19 cellular contexts compared by ENCODE assay signal in the genomic region with DNA sequence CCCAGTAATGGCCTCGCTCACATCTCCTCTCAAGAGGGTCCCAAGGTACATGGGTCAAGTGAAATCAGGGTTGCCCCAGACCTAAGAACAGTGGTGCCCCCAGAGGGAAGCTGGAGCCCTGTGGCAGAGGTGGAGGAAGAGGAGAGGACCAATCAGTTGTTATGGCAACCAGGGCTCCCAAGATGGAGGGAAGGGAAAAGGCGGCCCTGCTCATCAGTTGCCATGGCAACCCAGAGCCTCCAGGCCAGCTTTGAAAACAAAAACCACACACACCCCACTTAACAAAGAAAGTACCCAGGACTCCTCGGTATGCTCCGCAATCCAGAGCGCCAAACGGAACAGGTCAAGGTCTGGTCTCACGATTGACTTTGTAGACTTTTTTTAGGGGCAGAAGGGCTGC. TPM values are rescaled to one million over a fixed set of nuclear protein-coding genes. Genes with fewer than 3 reads are reported as not detected.
DNase-seq lines count a peak whose midpoint lies in the region; ATAC-seq and TF ChIP-seq lines count a peak whose summit lies in the region.
"Had no signal": no experiment of that assay in that cellular context is flagged by ENCODE, and none has a peak within 500 bp of the region (broad histone marks: within the 10 kb centered on the region; RNA-seq: fewer than 3 reads in every experiment).

No MANE protein-coding gene starts in this region.

- peaks cover 37% of the 10 kb centered on the region for H3K27me3 Mint-ChIP-seq in nephron progenitor cell (ENCODE audit: low read depth, poor library complexity)

- peaks cover 0 to 40% of the 10 kb centered on the region in 2 donors for H3K27me3 ChIP-seq in left lung
- H3K27me3 ChIP-seq: uterus had no signal

- ATAC-seq in left lung (no peak), GM21447 (IDR thresholded peaks at IDR 0.05; ENCODE audit: unreplicated experiment) (no peak), mucosa of descending colon (no peak)
- ATAC-seq: activated T-cell treated with anti-CD3 and anti-CD28 coated beads, Interleukin-2, amount 50 U/mL, for 72 hours; gastroesophageal sphincter had no signal

- H3K4me1 Mint-ChIP-seq in nephron progenitor cell = peaks cover 5% of the 10 kb centered on the region
- H3K4me1 Mint-ChIP-seq: activated naive CD8-positive, alpha-beta T cell treated with anti-CD3 and anti-CD28 coated beads for 36 hours had no signal

- no peak overlapping the region for H3K27ac Mint-ChIP-seq in nephron progenitor cell
- H3K27ac Mint-ChIP-seq: activated naive CD8-positive, alpha-beta T cell treated with anti-CD3 and anti-CD28 coated beads for 36 hours; activated T-cell treated with anti-CD3 and anti-CD28 coated beads, Interleukin-2, amount 50 U/mL, for 72 hours had no signal

- intact Hi-C loops in left lung (cut with DNase I) = no loop called here
- intact Hi-C loops in mucosa of descending colon (cut with DNase I, micrococcal nuclease) = no loop called here

- H3K9me3 ChIP-seq in left lung (no peaks in the 10 kb centered on the region), mucosa of descending colon (no peaks in the 10 kb centered on the region)
- H3K9me3 ChIP-seq: breast epithelium, gastroesophageal sphincter, left ventricle myocardium inferior, uterus had no signal

- H3K4me1 ChIP-seq in left lung = no peaks in the 10 kb centered on the region
- no peaks in the 10 kb centered on the region for H3K4me1 ChIP-seq in mucosa of descending colon (ENCODE audit: low read depth)
- H3K4me1 ChIP-seq: breast epithelium, uterus had no signal

- no peak for TF ChIP-seq CTCF in nephron progenitor cell (IDR thresholded peaks at IDR 0.05)
- TF ChIP-seq CTCF in left lung (IDR thresholded peaks at IDR 0.05) = no peak
- no peak for TF ChIP-seq CTCF in mucosa of descending colon (IDR thresholded peaks at IDR 0.05)

- H3K36me3 ChIP-seq in left lung (no peaks in the 10 kb centered on the region), mucosa of descending colon (ENCODE audit: low read depth) (no peaks in the 10 kb centered on the region)
- H3K36me3 ChIP-seq: breast epithelium, gastroesophageal sphincter, left ventricle myocardium inferior, uterus had no signal

- H3K9me3 Mint-ChIP-seq in nephron progenitor cell = no peaks in the 10 kb centered on the region
- H3K9me3 Mint-ChIP-seq: activated naive CD8-positive, alpha-beta T cell treated with anti-CD3 and anti-CD28 coated beads for 36 hours; activated T-cell treated with anti-CD3 and anti-CD28 coated beads, Interleukin-2, amount 50 U/mL, for 72 hours had no signal

- H3K4me3 Mint-ChIP-seq in nephron progenitor cell = no peak overlapping the region
- H3K4me3 Mint-ChIP-seq: activated naive CD8-positive, alpha-beta T cell treated with anti-CD3 and anti-CD28 coated beads for 36 hours; activated T-cell treated with anti-CD3 and anti-CD28 coated beads, Interleukin-2, amount 50 U/mL, for 72 hours had no signal

- H3K27ac ChIP-seq in left lung = no peak overlapping the region
- H3K27ac ChIP-seq: breast epithelium, gastroesophageal sphincter, left ventricle myocardium inferior, parathyroid adenoma, uterus had no signal

- H3K4me3 ChIP-seq in left lung (no peak overlapping the region), mucosa of descending colon (no peak overlapping the region)
- H3K4me3 ChIP-seq: breast epithelium, gastroesophageal sphincter, left ventricle myocardium inferior, uterus had no signal

- H3K36me3 Mint-ChIP-seq in nephron progenitor cell (ENCODE audit: low read depth) = no peaks in the 10 kb centered on the region
- H3K36me3 Mint-ChIP-seq: activated naive CD8-positive, alpha-beta T cell treated with anti-CD3 and anti-CD28 coated beads for 36 hours had no signal

- DNase-seq in COR-L47 (lab: John Stamatoyannopoulos, UW) (peak; percentile 41), M059J (ENCODE audit: low read depth) (peak; percentile 18), astrocyte of the hippocampus (ENCODE audit: low read depth, low spot score) (peak; percentile 9), nephron progenitor cell (peak; percentile 23), COLO668 (lab: John Stamatoyannopoulos, UW; ENCODE audit: unreplicated experiment) (no peak), left lung (no peak), mucosa of descending colon (no peak)
- DNase-seq: activated naive CD8-positive, alpha-beta T cell treated with anti-CD3 and anti-CD28 coated beads for 36 hours; activated T-cell treated with anti-CD3 and anti-CD28 coated beads, Interleukin-2, amount 50 U/mL, for 72 hours; left ventricle myocardium inferior; NCI-H1436 treated with DMSO at 0.1 percent for 48 hours; NCI-H510A; stimulated activated CD4-positive, alpha-beta T cell treated with anti-CD3 and anti-CD28 coated beads, Interleukin-4, amount 100 ng/mL, for 24 hours; T-helper 9 cell; uterus had no signal

RNA-seq across cellular contexts. Expression of a gene that starts 53.5 kb away (rescaled TPM):
- 10.2 and 11.0 TPM in 2 replicates for total RNA-seq in M059J (2014; rRNA removed; shearing (Covaris generic))
- total RNA-seq in left lung (10 to 100 TPM; 25.5 to 30.7 TPM), mucosa of descending colon (10 to 100 TPM; 26.6 to 47.8 (median 35.6) TPM)

Comparison
In these comparisons a context has a peak if more than half of its experiments do, and no peak if none do; other contexts are left out.
1. DNase-seq: peak in COR-L47 (single experiment), M059J (single experiment), astrocyte of the hippocampus (single experiment) and nephron progenitor cell (single experiment); none in COLO668 (single experiment), left lung (0 of 2) and mucosa of descending colon (0 of 3).